8 cellular contexts compared by ENCODE assay signal in genomic region chr7:135170998-135171481, GRCh38. TPM values are rescaled to one million over a fixed set of nuclear protein-coding genes. Genes with fewer than 3 reads are reported as not detected.
DNase-seq lines count a peak whose midpoint lies in the region; ATAC-seq, FAIRE-seq and TF ChIP-seq lines count a peak whose summit lies in the region.
"Not testable (repeated sequence)": the region's sequence is repeated elsewhere in the genome, so short reads cannot be mapped to it uniquely, and the experiment has no call there.

No MANE protein-coding gene starts in this region.

- H3K4me1 Mint-ChIP-seq in neural crest cell (peaks cover 38% of the 10 kb centered on the region), type B pancreatic cell (ENCODE audit: unreplicated experiment) (peaks cover 26% of the 10 kb centered on the region)

- 38% methylated on average over 12 of the region's 12 CpGs for WGBS in K562 (ENCODE audit: insufficient coverage, low coverage, missing lambda C conversion rate)
- WGBS in heart right ventricle, 2 donors, result 18 to 21% methylated on average over 12 of the region's 12 CpGs

- not testable (repeated sequence) for H3K27ac Mint-ChIP-seq in neural crest cell (ENCODE audit: unreplicated experiment)
- H3K27ac Mint-ChIP-seq in type B pancreatic cell, result peak overlapping the region; percentile 85

- not testable (repeated sequence) for TF ChIP-seq RAD21 in K562 (CRISPR knock-in tag; conservative IDR thresholded peaks at IDR 0.05 in 1 of 2, IDR thresholded peaks at IDR 0.05 in 1 of 2)

- peaks cover 33% of the 10 kb centered on the region for H3K79me2 ChIP-seq in K562 (ENCODE audit: control insufficient read depth, insufficient read depth, low read length)

- ATAC-seq in GM21717 (IDR thresholded peaks at IDR 0.05; ENCODE audit: unreplicated experiment) (peak; percentile 32), HG03196 (IDR thresholded peaks at IDR 0.05; ENCODE audit: unreplicated experiment) (peak; percentile 29)
- ATAC-seq in K562, heart right ventricle: not testable (repeated sequence)

- H2AFZ ChIP-seq in K562 (ENCODE audit: low read depth, low read length), result peak overlapping the region; percentile 93

- peak overlapping the region; percentile 96 to 100 for H3K9ac ChIP-seq in K562 (ENCODE audit: insufficient read depth in 1 of 2, low read depth in 2 of 2, low read length in 2 of 2)

- POLR2A ChIA-PET in K562 (lab: Yijun Ruan, JAX), result interaction anchor here (0.5 to 1.8 kb wide), 14 partner anchors 9 to 552 kb away, joined by 3 to 10 read pairs (median 3); partner anchors contain the start of gene BPGM

- not testable (repeated sequence) for H4K20me1 ChIP-seq in K562 (replicated peaks; ENCODE audit: control insufficient read depth, insufficient read depth, low read length)

- not testable (repeated sequence) for H3K27me3 Mint-ChIP-seq in neural crest cell (ENCODE audit: low read depth); type B pancreatic cell

- not testable (repeated sequence) for TF ChIP-seq EP300 in K562 (IDR thresholded peaks at IDR 0.05; ENCODE audit: low read length)

- H3K27me3 ChIP-seq in SJCRH30; K562 (ENCODE audit: control insufficient read depth in 2 of 2, insufficient read depth in 2 of 2, low read length in 2 of 2); heart right ventricle: not testable (repeated sequence)

- H3K36me3 ChIP-seq in SJCRH30, result peaks cover 22% of the 10 kb centered on the region
- peaks cover 29% of the 10 kb centered on the region for H3K36me3 ChIP-seq in K562 (ENCODE audit: control insufficient read depth, insufficient read depth, low read length)
- peaks cover 0 to 31% (median 14%) of the 10 kb centered on the region in 9 donors for H3K36me3 ChIP-seq in heart right ventricle

- in situ Hi-C loops in K562 (cut with MboI), result not testable (repeated sequence)

- H3K4me2 ChIP-seq in K562 (ENCODE audit: insufficient read depth, low read length), result peak overlapping the region; percentile 88

- FAIRE-seq in GM12891 (lab: Jason Lieb, UNC); K562 (lab: Jason Lieb, UNC): not testable (repeated sequence)

- CTCF ChIA-PET in K562 (lab: Yijun Ruan, JAX; ENCODE audit: low intra/inter-chr PET ratio), result interaction anchor here (0.7 kb wide), 1 partner anchor 539 kb away, joined by 3 read pairs; no protein-coding TSS in a partner anchor

- H3K9me3 Mint-ChIP-seq in neural crest cell, type B pancreatic cell: not testable (repeated sequence)

- not testable (repeated sequence) for H3K9me1 ChIP-seq in K562 (ENCODE audit: control insufficient read depth, insufficient read depth, low read length)

- intact Hi-C loops in K562 (cut with micrococcal nuclease), result loop anchor here (1.0 to 10.0 kb wide), 5 partner anchors 217 to 539 kb away; partner anchors contain the start of gene BPGM
- intact Hi-C loops in heart right ventricle (cut with DNase I), result loop anchor here in 7 of 10 donors (1.0 to 10.0 kb wide), 8 partner anchors 22 to 484 kb away; partner anchors contain the start of genes AGBL3 (in 5 of the 7), TMEM140 (in 1 of the 7) and WDR91 (in 1 of the 7)

- TSS peak; percentile 94 for BruUV-seq in K562 (replicated peaks; lab: Mats Ljungman, UMichigan)

- H3K27ac ChIP-seq in SJCRH30 (peak overlapping the region; percentile 88), K562 (ENCODE audit: extremely low read depth, low read depth, low read length) (peak overlapping the region; percentile 95), heart right ventricle (peak overlapping the region; percentile 90 to 99 (median 96))

- H3K4me3 ChIP-seq in SJCRH30 (peak overlapping the region; percentile 89), K562 (peak overlapping the region; percentile 83), heart right ventricle (peak overlapping the region in 9 of 10 donors; percentile 71 to 98 (median 74))

- not testable (repeated sequence) for DNase-seq in GM12891 (ENCODE audit: insufficient read length, low spot score); SJCRH30; K562 (ENCODE audit: extremely low read depth in 1 of 4, low spot score in 3 of 4); neural crest cell (ENCODE audit: low read depth, low spot score); type B pancreatic cell (ENCODE audit: extremely low spot score, unreplicated experiment)
- peak in 1 of 2 donors; percentile 2 for DNase-seq in heart right ventricle

- not testable (repeated sequence) for H3K4me1 ChIP-seq in SJCRH30
- peaks cover 15 to 30% of the 10 kb centered on the region in 2 experiments; a peak in 4 of 5 replicates for H3K4me1 ChIP-seq in K562 (replicated peaks in 1 of 2; ENCODE audit: control insufficient read depth in 2 of 2, insufficient read depth in 2 of 2, low read length in 2 of 2)
- H3K4me1 ChIP-seq in heart right ventricle, result peaks cover 15 to 55% (median 41%) of the 10 kb centered on the region in 9 donors

- H3K9me3 ChIP-seq in SJCRH30 (replicated peaks); K562 (replicated peaks; ENCODE audit: control insufficient read depth, insufficient read depth, low read depth, low read length); heart right ventricle: not testable (repeated sequence)

- TF ChIP-seq POLR2A in GM12891 (IDR thresholded peaks at IDR 0.05; ENCODE audit: low read depth, low read length); K562 (conservative IDR thresholded peaks at IDR 0.05): not testable (repeated sequence)

- H3K36me3 Mint-ChIP-seq in neural crest cell (ENCODE audit: low read depth), result not testable (repeated sequence)
- peaks cover 17% of the 10 kb centered on the region for H3K36me3 Mint-ChIP-seq in type B pancreatic cell

- not testable (repeated sequence) for TF ChIP-seq CTCF in K562 (IDR thresholded peaks at IDR 0.05 in 2 of 3, conservative IDR thresholded peaks at IDR 0.05 in 1 of 3; ENCODE audit: insufficient read depth in 2 of 3, low read depth in 1 of 3, low read length in 3 of 3); neural crest cell (conservative IDR thresholded peaks at IDR 0.05); type B pancreatic cell (conservative IDR thresholded peaks at IDR 0.05)
- TF ChIP-seq CTCF in heart right ventricle (IDR thresholded peaks at IDR 0.05), result peak in 1 of 9 donors; percentile 25

- peak overlapping the region; percentile 89 for H3K4me3 Mint-ChIP-seq in neural crest cell
- H3K4me3 Mint-ChIP-seq in type B pancreatic cell, result peak overlapping the region; percentile 92

RNA-seq across cellular contexts. Expression of gene CYREN, which starts 0.5 kb away (rescaled TPM):
- polyA plus RNA-seq in GM12891 (2012; ENCODE audit: low read depth, missing spikeins), result 66.2 TPM
- total RNA-seq in SJCRH30 (2014; rRNA removed; shearing (Covaris generic)), result 57.5 and 61.7 TPM in 2 replicates
- 74.7 and 156 TPM in 2 replicates for total RNA-seq in K562 (2011; cell fraction: chromatin; rRNA removed; ENCODE audit: low replicate concordance)
- 93.6 and 122 TPM in 2 replicates for total RNA-seq in K562 (2011; cell fraction: nucleolus; rRNA removed)
- total RNA-seq in K562 (2011; cell fraction: nucleoplasm; rRNA removed), result 99.6 and 104 TPM in 2 replicates
- total RNA-seq in K562 (2014; rRNA removed) (108 and 116 TPM in 2 replicates), K562 (2014; rRNA removed; fragmentation: Illumina TruSeq; extraction: Trizol) (73.8 and 79.8 TPM in 2 replicates), K562 (2015; rRNA removed; fragmentation: Illumina TruSeq; extraction: Trizol) (94.7 and 97.3 TPM in 2 replicates), K562 (2021) (93.9 and 102 TPM in 2 replicates), heart right ventricle (10 to 100 TPM; 16.0 to 33.3 (median 22.6) TPM), neural crest cell (70.4 and 75.5 TPM in 2 replicates), type B pancreatic cell (ENCODE audit: low replicate concordance) (43.4 and 51.0 TPM in 2 replicates)
- polyA plus RNA-seq in K562 (2011; rRNA removed) (70.3 and 76.7 TPM in 2 replicates), K562 (2014; fragmentation: Illumina TruSeq; extraction: Trizol) (88.8 and 93.4 TPM in 2 replicates), K562 (2014; fragmentation: Nextera tagmentation; extraction: Ambion mirVana) (10 to 100 TPM; 13.9 to 25.5 TPM), K562 (2014; rRNA removed) (87.2 and 91.9 TPM in 2 replicates), heart right ventricle (10 to 100 TPM; 20.1 to 23.4 TPM)
- polyA plus RNA-seq in K562 (2011; cell fraction: cytosol; rRNA removed), result 64.8 and 71.7 TPM in 2 replicates
- polyA plus RNA-seq in K562 (2011; cell fraction: nucleus; rRNA removed), result 63.9 and 68.6 TPM in 2 replicates
- 76.0 and 88.6 TPM in 2 replicates for polyA plus RNA-seq in K562 (2012)
- polyA minus RNA-seq in K562 (2011; rRNA and poly(A)+ RNA removed), result 91.4 and 96.8 TPM in 2 replicates
- polyA minus RNA-seq in K562 (2011; cell fraction: cytosol; rRNA and poly(A)+ RNA removed), result 41.0 and 42.8 TPM in 2 replicates
- 68.5 and 107 TPM in 2 replicates for polyA minus RNA-seq in K562 (2011; cell fraction: nucleus; rRNA and poly(A)+ RNA removed)

RNA-seq across cellular contexts. Expression of gene TMEM140, which starts 23.2 kb away (rescaled TPM):
- 14.2 TPM for polyA plus RNA-seq in GM12891 (2012; ENCODE audit: low read depth, missing spikeins)
- 0.12 TPM in 1 of 2 replicates, not detected in the other for total RNA-seq in SJCRH30 (2014; rRNA removed; shearing (Covaris generic))
- 0.37 and 0.60 TPM in 2 replicates for total RNA-seq in K562 (2011; cell fraction: chromatin; rRNA removed; ENCODE audit: low replicate concordance)
- 0.17 and 0.39 TPM in 2 replicates for total RNA-seq in K562 (2011; cell fraction: nucleolus; rRNA removed)
- not detected in 2 replicates for total RNA-seq in K562 (2011; cell fraction: nucleoplasm; rRNA removed)
- total RNA-seq in K562 (2014; rRNA removed), result 0.23 and 0.24 TPM in 2 replicates
- 0.15 and 0.22 TPM in 2 replicates for total RNA-seq in K562 (2014; rRNA removed; fragmentation: Illumina TruSeq; extraction: Trizol)
- 0.19 and 0.36 TPM in 2 replicates for total RNA-seq in K562 (2015; rRNA removed; fragmentation: Illumina TruSeq; extraction: Trizol)
- 0.29 and 0.33 TPM in 2 replicates for total RNA-seq in K562 (2021)
- polyA plus RNA-seq in K562 (2011; rRNA removed), result 0.03 TPM in 1 of 2 replicates, not detected in the other
- 0.04 TPM in 1 of 2 replicates, not detected in the other for polyA plus RNA-seq in K562 (2011; cell fraction: cytosol; rRNA removed)
- polyA plus RNA-seq in K562 (2011; cell fraction: nucleus; rRNA removed), result not detected in 2 replicates
- polyA plus RNA-seq in K562 (2012), result 12.5 and 24.1 TPM in 2 replicates
- 0.15 and 0.19 TPM in 2 replicates for polyA plus RNA-seq in K562 (2014; fragmentation: Illumina TruSeq; extraction: Trizol)
- under 1 TPM; 0.35 to 0.82 TPM for polyA plus RNA-seq in K562 (2014; fragmentation: Nextera tagmentation; extraction: Ambion mirVana)
- polyA plus RNA-seq in K562 (2014; rRNA removed), result 0.11 TPM in 1 of 2 replicates, not detected in the other
- polyA minus RNA-seq in K562 (2011; rRNA and poly(A)+ RNA removed), result 0.35 TPM in 1 of 2 replicates, not detected in the other
- not detected in 2 replicates for polyA minus RNA-seq in K562 (2011; cell fraction: cytosol; rRNA and poly(A)+ RNA removed)
- polyA minus RNA-seq in K562 (2011; cell fraction: nucleus; rRNA and poly(A)+ RNA removed), result 0.40 TPM in 1 of 2 replicates, not detected in the other
- 10 to 100 TPM; 15.7 to 74.1 (median 26.2) TPM for total RNA-seq in heart right ventricle
- polyA plus RNA-seq in heart right ventricle, result 10 to 100 TPM in 1 of 2 donors, 1 to 10 TPM in 1; 6.1 to 28.3 TPM
- 0.12 TPM in 1 of 2 replicates, not detected in the other for total RNA-seq in neural crest cell
- total RNA-seq in type B pancreatic cell (ENCODE audit: low replicate concordance), result 0.68 and 2.0 TPM in 2 replicates

RNA-seq across cellular contexts. Expression of gene WDR91, which starts 40.3 kb away (rescaled TPM):
- 29.0 TPM for polyA plus RNA-seq in GM12891 (2012; ENCODE audit: low read depth, missing spikeins)
- total RNA-seq in SJCRH30 (2014; rRNA removed; shearing (Covaris generic)), result 12.1 and 14.6 TPM in 2 replicates
- total RNA-seq in K562 (2011; cell fraction: chromatin; rRNA removed; ENCODE audit: low replicate concordance), result 28.4 and 48.4 TPM in 2 replicates
- total RNA-seq in K562 (2011; cell fraction: nucleolus; rRNA removed), result 26.5 and 27.3 TPM in 2 replicates
- total RNA-seq in K562 (2011; cell fraction: nucleoplasm; rRNA removed), result 18.5 and 26.3 TPM in 2 replicates
- total RNA-seq in K562 (2014; rRNA removed) (10.1 and 12.0 TPM in 2 replicates), K562 (2014; rRNA removed; fragmentation: Illumina TruSeq; extraction: Trizol) (4.9 and 5.8 TPM in 2 replicates), K562 (2015; rRNA removed; fragmentation: Illumina TruSeq; extraction: Trizol) (9.2 and 10.7 TPM in 2 replicates), K562 (2021) (12.1 and 18.2 TPM in 2 replicates), heart right ventricle (10 to 100 TPM in 1 of 10 donors, 1 to 10 TPM in 9; 3.0 to 10.4 (median 5.9) TPM), neural crest cell (14.5 and 15.2 TPM in 2 replicates), type B pancreatic cell (ENCODE audit: low replicate concordance) (10.0 and 25.8 TPM in 2 replicates)
- polyA plus RNA-seq in K562 (2011; rRNA removed) (12.9 and 15.0 TPM in 2 replicates), K562 (2014; fragmentation: Illumina TruSeq; extraction: Trizol) (7.7 and 9.8 TPM in 2 replicates), K562 (2014; fragmentation: Nextera tagmentation; extraction: Ambion mirVana) (1 to 10 TPM; 1.9 to 2.1 TPM), K562 (2014; rRNA removed) (11.9 and 17.4 TPM in 2 replicates), heart right ventricle (1 to 10 TPM; 3.7 to 8.6 TPM)
- polyA plus RNA-seq in K562 (2011; cell fraction: cytosol; rRNA removed), result 18.4 and 21.1 TPM in 2 replicates
- 69.8 and 70.6 TPM in 2 replicates for polyA plus RNA-seq in K562 (2011; cell fraction: nucleus; rRNA removed)
- polyA plus RNA-seq in K562 (2012), result 8.7 and 11.6 TPM in 2 replicates
- 8.4 and 9.3 TPM in 2 replicates for polyA minus RNA-seq in K562 (2011; rRNA and poly(A)+ RNA removed)
- 8.6 and 9.1 TPM in 2 replicates for polyA minus RNA-seq in K562 (2011; cell fraction: cytosol; rRNA and poly(A)+ RNA removed)
- polyA minus RNA-seq in K562 (2011; cell fraction: nucleus; rRNA and poly(A)+ RNA removed), result 15.2 and 24.0 TPM in 2 replicates
